ENCODE assay signal across 25 cellular contexts in the genomic region with DNA sequence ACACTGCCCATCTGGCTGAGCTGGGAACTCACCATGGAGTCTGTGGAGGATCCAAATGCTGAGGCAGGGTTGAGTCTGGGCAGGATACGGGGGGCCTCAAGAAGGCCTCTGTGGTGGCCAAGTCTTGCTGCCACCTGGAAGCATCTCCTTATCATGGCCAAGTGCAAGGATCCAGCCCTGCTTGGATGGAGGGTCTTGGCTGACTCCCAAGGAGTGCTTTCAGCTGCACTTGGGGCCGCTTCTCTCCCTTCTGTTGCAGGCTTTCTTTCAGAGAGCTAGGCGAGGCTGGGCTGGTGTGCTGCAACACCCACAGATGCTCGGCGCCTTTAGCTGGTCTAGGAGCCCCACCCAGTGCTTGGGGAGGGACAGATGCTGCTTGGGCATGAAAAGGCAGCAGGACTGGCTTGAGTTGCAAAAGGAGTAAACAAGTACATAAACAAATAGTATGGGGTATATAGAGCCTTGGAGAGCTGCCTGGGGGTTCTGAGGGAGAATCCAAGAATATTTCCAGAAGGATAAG. TPM values are rescaled to one million over a fixed set of nuclear protein-coding genes. Genes with fewer than 3 reads are reported as not detected.
DNase-seq lines count a peak whose midpoint lies in the region; ATAC-seq and TF ChIP-seq lines count a peak whose summit lies in the region.
"Had no signal": no experiment of that assay in that cellular context is flagged by ENCODE, and none has a peak within 500 bp of the region (broad histone marks: within the 10 kb centered on the region; RNA-seq: fewer than 3 reads in every experiment).

A gene with protein sequence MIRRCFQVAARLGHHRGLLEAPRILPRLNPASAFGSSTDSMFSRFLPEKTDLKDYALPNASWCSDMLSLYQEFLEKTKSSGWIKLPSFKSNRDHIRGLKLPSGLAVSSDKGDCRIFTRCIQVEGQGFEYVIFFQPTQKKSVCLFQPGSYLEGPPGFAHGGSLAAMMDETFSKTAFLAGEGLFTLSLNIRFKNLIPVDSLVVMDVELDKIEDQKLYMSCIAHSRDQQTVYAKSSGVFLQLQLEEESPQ (minus strand): TSS at position 302 of the 520 bp plus-strand sequence. CDS start 147 bp downstream, at position 155.

- H2AFZ ChIP-seq in DND-41 (ENCODE audit: low read depth, low read length) = no peak within 1 kb of the TSS

- H3K23ac ChIP-seq in mesendoderm (ENCODE audit: low read length) = peak within 1 kb of the TSS; percentile 45

- peaks cover 10% of the 10 kb centered on the region for H3K4me1 Mint-ChIP-seq in activated CD8-positive, alpha-beta T cell treated with anti-CD3 and anti-CD28 coated beads for 36 hours (ENCODE audit: low read depth)

- H3K27ac ChIP-seq in DND-41 (ENCODE audit: low read length) (no peak within 1 kb of the TSS), mesendoderm (ENCODE audit: low read depth, low read length) (no peak within 1 kb of the TSS), dorsolateral prefrontal cortex (no peak within 1 kb of the TSS)
- H3K27ac ChIP-seq: testis had no signal

- no CpG with 5 or more reads among the region's 5 CpGs for WGBS in mesendoderm (ENCODE audit: extremely low coverage, insufficient coverage, low lambda C conversion rate)

- POLR2A ChIA-PET in activated CD8-positive, alpha-beta T cell treated with anti-CD3 and anti-CD28 coated beads for 36 hours (lab: Charles Lee) = no interaction called here

- no peaks in the 10 kb centered on the region for H3K79me1 ChIP-seq in mesendoderm (ENCODE audit: low read length)

- H2BK120ac ChIP-seq in mesendoderm (ENCODE audit: low read depth, low read length) = no peak within 1 kb of the TSS

- no peak within 1 kb of the TSS for H2BK5ac ChIP-seq in mesendoderm (ENCODE audit: low read length)

- DNase-seq in DND-41 = peak; percentile 22
- DNase-seq in H7 = peak; percentile 38
- peak; percentile 25 for DNase-seq in activated CD8-positive, alpha-beta T cell treated with anti-CD3 and anti-CD28 coated beads for 36 hours
- DNase-seq in mesendoderm = no peak
- DNase-seq in dorsolateral prefrontal cortex = no peak
- no peak for DNase-seq in germinal center (ENCODE audit: low spot score)
- DNase-seq: activated CD4-positive, alpha-beta T cell treated with anti-CD3 and anti-CD28 coated beads for 1 hour; activated CD8-positive, alpha-beta memory T cell treated with anti-CD3 and anti-CD28 coated beads for 24 hours; activated T-cell treated with anti-CD3 and anti-CD28 coated beads, Interleukin-2, amount 50 U/mL, for 4 hours; left ventricle myocardium superior; NCI-H2081 treated with DMSO at 0.1 percent for 48 hours; NCI-H510A; stimulated activated CD4-positive, alpha-beta T cell treated with anti-CD3 and anti-CD28 coated beads, Interleukin-15, amount 100 ng/mL, for 24 hours; stimulated activated naive CD4-positive, alpha-beta T cell treated with Interleukin-2 at 50 U/mL for 16 hours; testis had no signal

- H3K4ac ChIP-seq in mesendoderm (ENCODE audit: low read depth, low read length) = no peak within 1 kb of the TSS

- TF ChIP-seq CTCF in DND-41 (IDR thresholded peaks at IDR 0.05; ENCODE audit: borderline replicate concordance, extremely low read depth, low read length, poor library complexity, severe bottlenecking) = peak; percentile 23
- TF ChIP-seq CTCF in activated CD8-positive, alpha-beta T cell treated with anti-CD3 and anti-CD28 coated beads for 36 hours (IDR thresholded peaks at IDR 0.05) = no peak
- no peak for TF ChIP-seq CTCF in dorsolateral prefrontal cortex (IDR thresholded peaks at IDR 0.05 in 54 of 56, conservative IDR thresholded peaks at IDR 0.05 in 2 of 56; ENCODE audit: low read depth in 1 of 56, partially characterized antibody in 56 of 56)

- H3K4me3 ChIP-seq in DND-41 (ENCODE audit: low read depth in 1 of 2, low read length in 2 of 2) = no peak within 1 kb of the TSS
- no peak within 1 kb of the TSS for H3K4me3 ChIP-seq in H7 (ENCODE audit: insufficient read depth, low read depth, low read length)
- no peak within 1 kb of the TSS for H3K4me3 ChIP-seq in mesendoderm (ENCODE audit: low read length)
- H3K4me3 ChIP-seq in dorsolateral prefrontal cortex = no peak within 1 kb of the TSS
- H3K4me3 ChIP-seq: testis had no signal

- no peaks in the 10 kb centered on the region for H3K27me3 Mint-ChIP-seq in activated CD8-positive, alpha-beta T cell treated with anti-CD3 and anti-CD28 coated beads for 36 hours

- H3K9me3 Mint-ChIP-seq in activated CD8-positive, alpha-beta T cell treated with anti-CD3 and anti-CD28 coated beads for 36 hours = no peaks in the 10 kb centered on the region
- H3K9me3 Mint-ChIP-seq: activated T-cell treated with anti-CD3 and anti-CD28 coated beads, Interleukin-2, amount 50 U/mL, for 4 hours; T-helper 1 cell treated with Interleukin-12 subunit alpha and Interleukin-12 subunit beta and Interleukin-4 antibody, amounts not matched to agents 30 μg/mL and 1 μg/mL, for 36 hours had no signal

- H3K36me3 Mint-ChIP-seq in activated CD8-positive, alpha-beta T cell treated with anti-CD3 and anti-CD28 coated beads for 36 hours (ENCODE audit: low read depth) = peaks cover 5% of the 10 kb centered on the region
- H3K36me3 Mint-ChIP-seq: CD14-positive monocyte had no signal

- H2AK5ac ChIP-seq in mesendoderm (ENCODE audit: low read length) = no peak within 1 kb of the TSS

- H3K9ac ChIP-seq in DND-41 (ENCODE audit: low read depth, low read length) (no peak within 1 kb of the TSS), mesendoderm (ENCODE audit: low read length) (no peak within 1 kb of the TSS)

- H3K27me3 ChIP-seq in DND-41 (ENCODE audit: insufficient read depth, low read length, poor library complexity) (no peaks in the 10 kb centered on the region), H7 (ENCODE audit: control insufficient read depth, insufficient read depth, low read length) (peaks cover 9% of the 10 kb centered on the region), mesendoderm (ENCODE audit: insufficient read depth, low read length, poor library complexity) (no peaks in the 10 kb centered on the region), dorsolateral prefrontal cortex (peaks cover 0 to 5% (median 0%) of the 10 kb centered on the region in 45 donors)
- H3K27me3 ChIP-seq: testis had no signal

- intact Hi-C loops in activated CD8-positive, alpha-beta T cell treated with anti-CD3 and anti-CD28 coated beads for 36 hours (cut with micrococcal nuclease) = no loop called here
- intact Hi-C loops in dorsolateral prefrontal cortex (cut with DNase I) = no loop called here

- no peak within 1 kb of the TSS for H3K18ac ChIP-seq in mesendoderm (ENCODE audit: low read length)

- no peak within 1 kb of the TSS for H4K8ac ChIP-seq in mesendoderm (ENCODE audit: low read depth, low read length)

- H3K4me2 ChIP-seq in DND-41 (ENCODE audit: insufficient read depth, low read length) (no peak within 1 kb of the TSS), mesendoderm (ENCODE audit: low read length) (no peak within 1 kb of the TSS)

- no peak within 1 kb of the TSS for H4K5ac ChIP-seq in mesendoderm (ENCODE audit: low read length)

- H3K9me3 ChIP-seq in DND-41 (ENCODE audit: insufficient read depth, low read length, severe bottlenecking) = no peaks in the 10 kb centered on the region
- H3K9me3 ChIP-seq: testis had no signal

- CTCF ChIA-PET in activated CD8-positive, alpha-beta T cell treated with anti-CD3 and anti-CD28 coated beads for 36 hours (lab: Charles Lee) = interaction anchor here (1.0 kb wide), 1 partner anchor 260 kb away, joined by 3 read pairs; no protein-coding TSS in a partner anchor

- no peaks in the 10 kb centered on the region for H3K36me3 ChIP-seq in DND-41 (ENCODE audit: insufficient read depth, low read length)
- no peaks in the 10 kb centered on the region for H3K36me3 ChIP-seq in H7 (replicated peaks; ENCODE audit: control insufficient read depth, insufficient read depth, low read length)
- no peaks in the 10 kb centered on the region for H3K36me3 ChIP-seq in mesendoderm (ENCODE audit: control insufficient read depth, insufficient read depth, low read length)

- H4K20me1 ChIP-seq in DND-41 (ENCODE audit: insufficient read depth, low read length) = no peaks in the 10 kb centered on the region

- H3K27ac Mint-ChIP-seq in activated CD8-positive, alpha-beta T cell treated with anti-CD3 and anti-CD28 coated beads for 36 hours = no peak within 1 kb of the TSS
- H3K27ac Mint-ChIP-seq: T-helper 1 cell treated with Interleukin-12 subunit alpha and Interleukin-12 subunit beta and Interleukin-4 antibody, amounts not matched to agents 30 μg/mL and 1 μg/mL, for 36 hours had no signal

- H2BK15ac ChIP-seq in mesendoderm (replicated peaks; ENCODE audit: low read depth) = no peak within 1 kb of the TSS

- no peak within 1 kb of the TSS for H3K56ac ChIP-seq in mesendoderm (ENCODE audit: low read length)

- no peak within 1 kb of the TSS for H3K4me3 Mint-ChIP-seq in activated CD8-positive, alpha-beta T cell treated with anti-CD3 and anti-CD28 coated beads for 36 hours
- H3K4me3 Mint-ChIP-seq: activated T-cell treated with anti-CD3 and anti-CD28 coated beads, Interleukin-2, amount 50 U/mL, for 4 hours; T-helper 1 cell treated with Interleukin-12 subunit alpha and Interleukin-12 subunit beta and Interleukin-4 antibody, amounts not matched to agents 30 μg/mL and 1 μg/mL, for 36 hours had no signal

- no peaks in the 10 kb centered on the region for H3K4me1 ChIP-seq in DND-41 (ENCODE audit: insufficient read depth, low read length)
- no peaks in the 10 kb centered on the region for H3K4me1 ChIP-seq in mesendoderm (ENCODE audit: control insufficient read depth, low read depth, low read length)

- H3K79me2 ChIP-seq in DND-41 (ENCODE audit: insufficient read depth, low read length) (no peaks in the 10 kb centered on the region), mesendoderm (ENCODE audit: control insufficient read depth, insufficient read depth, low read length) (no peaks in the 10 kb centered on the region)

- ATAC-seq in DND-41 (ENCODE audit: insufficient read depth, low read depth) (no peak), GM18520 (IDR thresholded peaks at IDR 0.05; ENCODE audit: unreplicated experiment) (no peak)
- ATAC-seq in activated CD8-positive, alpha-beta T cell treated with anti-CD3 and anti-CD28 coated beads for 36 hours = no peak
- ATAC-seq: activated T-cell treated with anti-CD3 and anti-CD28 coated beads, Interleukin-2, amount 50 U/mL, for 4 hours; left ventricle myocardium superior; sciatic nerve had no signal

RNA-seq across cellular contexts. Expression of the gene that starts here (rescaled TPM):
- not detected in 2 replicates for total RNA-seq in H7 (2014; rRNA removed; shearing (Covaris generic))
- not detected for total RNA-seq in activated CD8-positive, alpha-beta T cell treated with anti-CD3 and anti-CD28 coated beads for 36 hours
- polyA plus RNA-seq in mesendoderm (2013, experiment 1 of 2) = not detected
- polyA plus RNA-seq in mesendoderm (2013, experiment 2 of 2) = not detected
- 1 to 10 TPM in 1 of 120 experiments, under 1 TPM in 16, not detected in 103; 0.42 to 1.1 (median 0.61) TPM for total RNA-seq in dorsolateral prefrontal cortex
- total RNA-seq: activated T-cell treated with anti-CD3 and anti-CD28 coated beads, Interleukin-2, amount 50 U/mL, for 4 hours; dermis microvascular lymphatic vessel endothelial cell; HT-29; left ventricle myocardium superior; MCF 10A; RPMI7951; sciatic nerve; testis had no signal
- polyA plus RNA-seq: adipose tissue, CD14-positive monocyte, neural cell had no signal

Comparison
In these comparisons a context has a peak if more than half of its experiments do, and no peak if none do; other contexts are left out.
1. Peak in DNase-seq in H7; RNA of the gene not detected or under 1 TPM.
2. Peak in DNase-seq in activated CD8-positive, alpha-beta T cell treated with anti-CD3 and anti-CD28 coated beads for 36 hours; RNA of the gene not detected or under 1 TPM.